1 cellular context compared by ENCODE assay signal in genomic region chr12:108820700-108821406, GRCh38.
TF ChIP-seq lines count a peak whose summit lies in the region.

No MANE protein-coding gene starts in this region.

TF ChIP-seq in GM23338, 12 proteins besides CTCF, POLR2A, EP300 and RAD21 (continued from another document):
- TF ChIP-seq ETS1 (IDR thresholded peaks at IDR 0.05) (no peak), STAT1 (IDR thresholded peaks at IDR 0.05; ENCODE audit: unreplicated experiment) (no peak), EZH2 (IDR thresholded peaks at IDR 0.05; ENCODE audit: low read depth, unreplicated experiment) (no peak)
